19 cellular contexts compared by ENCODE assay signal in genomic region chr4:54727346-54727745, GRCh38.
DNase-seq lines count a peak whose midpoint lies in the region; ATAC-seq, FAIRE-seq and TF ChIP-seq lines count a peak whose summit lies in the region.
"Had no signal": no experiment of that assay in that cellular context is flagged by ENCODE, and none has a peak within 500 bp of the region (broad histone marks: within the 10 kb centered on the region; RNA-seq: fewer than 3 reads in every experiment).

No MANE protein-coding gene starts in this region.

- H3K27me3 ChIP-seq in bronchial epithelial cell (ENCODE audit: control insufficient read depth, insufficient read depth, low read length) (no peaks in the 10 kb centered on the region), foreskin keratinocyte (no peaks in the 10 kb centered on the region), osteoblast (ENCODE audit: insufficient read depth, low read length) (no peaks in the 10 kb centered on the region), small intestine (ENCODE audit: control insufficient read depth in 2 of 2, insufficient read depth in 2 of 2, low read length in 2 of 2) (no peaks in the 10 kb centered on the region)
- H3K27me3 ChIP-seq: esophagus squamous epithelium had no signal

- H3K9me3 ChIP-seq in osteoblast (ENCODE audit: low read depth, low read length) (no peaks in the 10 kb centered on the region), small intestine (ENCODE audit: control insufficient read depth, low read depth) (no peaks in the 10 kb centered on the region)
- H3K9me3 ChIP-seq: esophagus squamous epithelium, lower lobe of right lung had no signal

- H3K79me2 ChIP-seq in osteoblast (ENCODE audit: insufficient read depth, low read length) = no peaks in the 10 kb centered on the region

- TF ChIP-seq CTCF in bronchial epithelial cell (IDR thresholded peaks at IDR 0.05; ENCODE audit: insufficient read depth, low read length, severe bottlenecking) = no peak
- no peak for TF ChIP-seq CTCF in foreskin keratinocyte (conservative IDR thresholded peaks at IDR 0.05)
- TF ChIP-seq CTCF in osteoblast (IDR thresholded peaks at IDR 0.05; ENCODE audit: extremely low read depth, low read depth, low read length) = no peak

- peak; percentile 58 for FAIRE-seq in bronchial epithelial cell (lab: Jason Lieb, UNC)
- no peak for FAIRE-seq in small intestine (lab: Jason Lieb, UNC)

- no peak for DNase-seq in bronchial epithelial cell (ENCODE audit: low read depth)
- no peak for DNase-seq in foreskin keratinocyte
- no peak for DNase-seq in NOMO-1 treated with dmso at 0.1 percent for 144 hours (lab: John Stamatoyannopoulos, UW; ENCODE audit: unreplicated experiment)
- DNase-seq in osteoblast (ENCODE audit: insufficient read length, low spot score, missing footprints) = no peak
- no peak for DNase-seq in small intestine
- DNase-seq: activated B cell treated with CpG ODN at 0.5 μM for 24 hours; activated CD8-positive, alpha-beta memory T cell treated with anti-CD3 and anti-CD28 coated beads for 24 hours; caudate nucleus; esophagus squamous epithelium; H9; Kasumi-1; lower lobe of right lung; NCI-H1092 treated with DMSO at 0.1 percent for 48 hours; NCI-H526 treated with DMSO at 0.1 percent for 48 hours; PC-3 had no signal

- H3K4me1 ChIP-seq in foreskin keratinocyte = no peaks in the 10 kb centered on the region
- no peaks in the 10 kb centered on the region for H3K4me1 ChIP-seq in osteoblast (ENCODE audit: insufficient read depth, low read length)
- H3K4me1 ChIP-seq in small intestine (ENCODE audit: control insufficient read depth in 2 of 2, insufficient read depth in 1 of 2, low read depth in 1 of 2, low read length in 1 of 2) = no peaks in the 10 kb centered on the region
- H3K4me1 ChIP-seq: esophagus squamous epithelium, lower lobe of right lung had no signal

- H3K4me2 ChIP-seq in osteoblast (ENCODE audit: insufficient read depth, low read length) = no peak overlapping the region

- ATAC-seq in GM18861 (IDR thresholded peaks at IDR 0.05; ENCODE audit: unreplicated experiment) = peak; percentile 37
- ATAC-seq in GM21423 (IDR thresholded peaks at IDR 0.05; ENCODE audit: unreplicated experiment) = peak; percentile 47
- ATAC-seq in HG02938 (IDR thresholded peaks at IDR 0.05; ENCODE audit: unreplicated experiment) = peak; percentile 53
- no peak for ATAC-seq in foreskin keratinocyte
- ATAC-seq: activated T-helper 17 cell treated with anti-CD3 and anti-CD28 coated beads, Interleukin-2, amount 50 U/mL, for 72 hours; lower lobe of right lung; PC-3 had no signal

- H2AFZ ChIP-seq in osteoblast (ENCODE audit: low read length) = no peak overlapping the region

- H4K20me1 ChIP-seq in osteoblast (ENCODE audit: insufficient read depth, low read length) = no peaks in the 10 kb centered on the region

- no peak overlapping the region for H3K4me3 ChIP-seq in bronchial epithelial cell (ENCODE audit: low read depth, low read length)
- H3K4me3 ChIP-seq in osteoblast (ENCODE audit: insufficient read depth, low read length) = no peak overlapping the region
- H3K4me3 ChIP-seq in small intestine (ENCODE audit: low read depth in 1 of 2, low read length in 2 of 2) = no peak overlapping the region
- H3K4me3 ChIP-seq: esophagus squamous epithelium, lower lobe of right lung had no signal

- H3K36me3 ChIP-seq in bronchial epithelial cell (ENCODE audit: control insufficient read depth, insufficient read depth, low read length) (no peaks in the 10 kb centered on the region), osteoblast (ENCODE audit: insufficient read depth, low read length) (no peaks in the 10 kb centered on the region), small intestine (ENCODE audit: control insufficient read depth in 2 of 2, insufficient read depth in 2 of 2, low read length in 2 of 2) (no peaks in the 10 kb centered on the region)
- H3K36me3 ChIP-seq: esophagus squamous epithelium, lower lobe of right lung had no signal

- WGBS in small intestine, 3 donors = 64 to 92% (median 83%) methylated on average over 2 of the region's 2 CpGs

- H3K27ac ChIP-seq in foreskin keratinocyte (no peak overlapping the region), osteoblast (ENCODE audit: low read depth, low read length) (no peak overlapping the region), small intestine (ENCODE audit: low read depth in 1 of 2, low read length in 1 of 2) (no peak overlapping the region)
- H3K27ac ChIP-seq: esophagus squamous epithelium, lower lobe of right lung had no signal
